20 cellular contexts compared by ENCODE assay signal in genomic region chr3:13564751-13565560, GRCh38. TPM values are rescaled to one million over a fixed set of nuclear protein-coding genes. Genes with fewer than 3 reads are reported as not detected.
DNase-seq lines count a peak whose midpoint lies in the region; ATAC-seq, FAIRE-seq and TF ChIP-seq lines count a peak whose summit lies in the region.
"Had no signal": no experiment of that assay in that cellular context is flagged by ENCODE, and none has a peak within 500 bp of the region (broad histone marks: within the 10 kb centered on the region; RNA-seq: fewer than 3 reads in every experiment).

No MANE protein-coding gene starts in this region.

- H3K23me2 ChIP-seq in H9 (ENCODE audit: insufficient read length, low read depth, low read length, poor library complexity, severe bottlenecking): no peaks in the 10 kb centered on the region

- no peak for TF ChIP-seq CTCF in H9 (conservative IDR thresholded peaks at IDR 0.05)
- no peak for TF ChIP-seq CTCF in K562 (IDR thresholded peaks at IDR 0.05 in 2 of 3, conservative IDR thresholded peaks at IDR 0.05 in 1 of 3; ENCODE audit: insufficient read depth in 2 of 3, low read depth in 1 of 3, low read length in 3 of 3)
- TF ChIP-seq CTCF in HepG2 (CRISPR knock-in tag; IDR thresholded peaks at IDR 0.05): no peak
- no peak for TF ChIP-seq CTCF in adrenal gland (IDR thresholded peaks at IDR 0.05)

- in situ Hi-C loops in K562 (cut with MboI) (no loop called here), HepG2 (cut with HindIII; ENCODE audit: extremely low pct_ligation_motif_present, low pct_unique_long_range_greater_than_20kb) (loop anchor here (5.0 kb wide), 1 partner anchor 82 kb away; no protein-coding TSS in a partner anchor)

- TF ChIP-seq RAD21 in K562 (CRISPR knock-in tag; conservative IDR thresholded peaks at IDR 0.05 in 1 of 2, IDR thresholded peaks at IDR 0.05 in 1 of 2) (no peak), HepG2 (CRISPR knock-in tag; IDR thresholded peaks at IDR 0.05) (no peak)

- H3K27ac ChIP-seq in H9 (ENCODE audit: insufficient read length, low read depth, low read length): no peak overlapping the region
- no peak overlapping the region for H3K27ac ChIP-seq in K562 (ENCODE audit: extremely low read depth, low read depth, low read length)
- no peak overlapping the region for H3K27ac ChIP-seq in HepG2 (ENCODE audit: extremely low read length, insufficient read depth, low read length)
- H3K27ac ChIP-seq in adrenal gland: no peak overlapping the region
- H3K27ac ChIP-seq: tibial nerve, WERI-Rb-1 had no signal

- no peak overlapping the region for H2AK5ac ChIP-seq in H9 (ENCODE audit: insufficient read length, low read length)

- H2BK15ac ChIP-seq in H9 (ENCODE audit: low read depth, low read length): no peak overlapping the region

- no peak overlapping the region for H3T11ph ChIP-seq in H9 (ENCODE audit: low read length)

- no peak overlapping the region for H4K91ac ChIP-seq in H9 (ENCODE audit: insufficient read length, low read depth, low read length)

- H3K79me2 ChIP-seq in H9 (ENCODE audit: insufficient read depth, low read length) (no peaks in the 10 kb centered on the region), K562 (ENCODE audit: control insufficient read depth, insufficient read depth, low read length) (no peaks in the 10 kb centered on the region), HepG2 (ENCODE audit: insufficient read depth, low read length) (no peaks in the 10 kb centered on the region)

- no peaks in the 10 kb centered on the region for H3K9me3 Mint-ChIP-seq in H9
- H3K9me3 Mint-ChIP-seq: activated naive CD4-positive, alpha-beta T cell treated with anti-CD3 and anti-CD28 coated beads, Interleukin-2, amount 10 ng/mL, durations not matched to agents 7 days and 5 days; stimulated activated effector memory CD8-positive, alpha-beta T cell treated with anti-CD3 and anti-CD28 coated beads, Interleukin-12 subunit alpha, Interleukin-12 subunit beta, amount 100 ng/mL, for 72 hours had no signal

- H3K56ac ChIP-seq in H9 (ENCODE audit: insufficient read length, low read depth, low read length): no peak overlapping the region

- H3K27me3 ChIP-seq in H9 (ENCODE audit: insufficient read depth, low read length) (no peaks in the 10 kb centered on the region), K562 (ENCODE audit: control insufficient read depth in 2 of 2, insufficient read depth in 2 of 2, low read length in 2 of 2) (peaks cover 8 to 81% of the 10 kb centered on the region in 2 experiments; a peak in 4 of 5 replicates), HepG2 (ENCODE audit: control insufficient read depth in 1 of 2, insufficient read depth in 2 of 2, low read length in 2 of 2) (peaks cover 11 to 68% of the 10 kb centered on the region in 2 experiments; a peak in 4 of 5 replicates), adrenal gland (no peaks in the 10 kb centered on the region)
- H3K27me3 ChIP-seq: tibial nerve had no signal

- no peaks in the 10 kb centered on the region for H3K4me1 ChIP-seq in H9 (ENCODE audit: insufficient read depth, low read length)
- peaks cover 0 to 15% of the 10 kb centered on the region in 2 experiments; a peak in 1 of 5 replicates for H3K4me1 ChIP-seq in K562 (replicated peaks in 1 of 2; ENCODE audit: control insufficient read depth in 2 of 2, insufficient read depth in 2 of 2, low read length in 2 of 2)
- no peaks in the 10 kb centered on the region for H3K4me1 ChIP-seq in HepG2 (ENCODE audit: insufficient read depth, low read length)
- H3K4me1 ChIP-seq in adrenal gland (replicated peaks in 1 of 2): no peaks in the 10 kb centered on the region
- H3K4me1 ChIP-seq: HAP-1 had no signal

- peak overlapping the region; percentile 29; the same call in 1 of the 2 replicates for H3K14ac ChIP-seq in H9 (ENCODE audit: insufficient read depth, low read length)

- H3K18ac ChIP-seq in H9 (ENCODE audit: insufficient read length, low read depth, low read length): no peak overlapping the region

- WGBS in H9 (ENCODE audit: extremely low coverage, insufficient read length, low lambda C conversion rate): no CpG with 5 or more reads among the region's 14 CpGs
- WGBS in K562 (ENCODE audit: insufficient coverage, low coverage, missing lambda C conversion rate): 18% methylated on average over 14 of the region's 14 CpGs
- WGBS in HepG2 (ENCODE audit: low lambda C conversion rate): 32% methylated on average over 9 of the region's 14 CpGs
- WGBS in adrenal gland, 4 donors: 82 to 92% (median 86%) methylated on average over 12 to 14 of the region's 14 CpGs

- H4K8ac ChIP-seq in H9 (replicated peaks; ENCODE audit: insufficient read length, low read depth, low read length): no peak overlapping the region

- no peak overlapping the region for H4K5ac ChIP-seq in H9 (ENCODE audit: insufficient read length, low read depth, low read length)

- DNase-seq in H9: peak; percentile 57
- DNase-seq in NCI-H345 (lab: John Stamatoyannopoulos, UW): peak; percentile 84
- DNase-seq in K562 (ENCODE audit: extremely low read depth in 1 of 4, low spot score in 3 of 4): no peak
- DNase-seq in HepG2 (ENCODE audit: low spot score): no peak
- DNase-seq in AG08396 (ENCODE audit: low spot score): no peak
- no peak for DNase-seq in adrenal gland
- DNase-seq: activated naive CD4-positive, alpha-beta T cell treated with anti-CD3 and anti-CD28 coated beads, Interleukin-2, amount 10 ng/mL, durations not matched to agents 7 days and 5 days; central memory CD4-positive, alpha-beta T cell; DMS 273 treated with DMSO at 0.1 percent for 48 hours; NCI-H1694 treated with DMSO at 0.1 percent for 48 hours; NCI-H748 treated with DMSO at 0.1 percent for 48 hours; WERI-Rb-1 had no signal

- H3K9me1 ChIP-seq in K562 (ENCODE audit: control insufficient read depth, insufficient read depth, low read length): no peaks in the 10 kb centered on the region

- POLR2A ChIA-PET in K562 (lab: Yijun Ruan, JAX) (no interaction called here), HepG2 (lab: Yijun Ruan, JAX) (no interaction called here)

- intact Hi-C loops in K562 (cut with micrococcal nuclease) (no loop called here), HepG2 (cut with micrococcal nuclease; ENCODE audit: unreplicated experiment) (no loop called here), adrenal gland (cut with DNase I) (no loop called here)

- TF ChIP-seq POLR2A in K562 (conservative IDR thresholded peaks at IDR 0.05): no peak
- TF ChIP-seq POLR2A in HepG2 (IDR thresholded peaks at IDR 0.05; ENCODE audit: insufficient read depth in 1 of 2, low read depth in 2 of 2, low read length in 2 of 2): no peak
- no peak for TF ChIP-seq POLR2A in adrenal gland (IDR thresholded peaks at IDR 0.05)

- BruUV-seq in K562 (replicated peaks; lab: Mats Ljungman, UMichigan) (no TSS peak), HepG2 (replicated peaks; lab: Mats Ljungman, UMichigan) (no TSS peak)

- H3K79me1 ChIP-seq in H9 (ENCODE audit: insufficient read depth, low read depth, low read length, poor library complexity, severe bottlenecking): no peaks in the 10 kb centered on the region

- TF ChIP-seq EP300 in K562 (IDR thresholded peaks at IDR 0.05; ENCODE audit: low read length) (no peak), HepG2 (IDR thresholded peaks at IDR 0.05; ENCODE audit: low read depth in 2 of 2, low read length in 2 of 2) (no peak), HepG2 (CRISPR knock-in tag; IDR thresholded peaks at IDR 0.05; ENCODE audit: borderline replicate concordance) (no peak)

- no peak overlapping the region for H3K23ac ChIP-seq in H9 (ENCODE audit: insufficient read length, low read depth, low read length)

- H3K9ac ChIP-seq in H9 (ENCODE audit: extremely low read depth, insufficient read length, low read length): no peak overlapping the region
- H3K9ac ChIP-seq in K562 (ENCODE audit: insufficient read depth in 1 of 2, low read depth in 2 of 2, low read length in 2 of 2): no peak overlapping the region
- H3K9ac ChIP-seq in HepG2 (ENCODE audit: insufficient read depth, low read depth, low read length): no peak overlapping the region

- no peaks in the 10 kb centered on the region for H4K20me1 ChIP-seq in H9 (ENCODE audit: control insufficient read depth, insufficient read depth, insufficient read length)
- H4K20me1 ChIP-seq in K562 (replicated peaks; ENCODE audit: control insufficient read depth, insufficient read depth, low read length): peaks cover 11% of the 10 kb centered on the region; the same call in 1 of the 2 replicates
- H4K20me1 ChIP-seq in HepG2 (ENCODE audit: insufficient read depth, low read length): no peaks in the 10 kb centered on the region

- no peak overlapping the region for H2BK5ac ChIP-seq in H9 (ENCODE audit: insufficient read length, low read length)

- no peak overlapping the region for H2BK120ac ChIP-seq in H9 (ENCODE audit: low read depth, low read length, poor library complexity, severe bottlenecking)

- H3K9me3 ChIP-seq in H9 (ENCODE audit: control insufficient read depth, low read depth, low read length) (no peaks in the 10 kb centered on the region), K562 (replicated peaks; ENCODE audit: control insufficient read depth, insufficient read depth, low read depth, low read length) (no peaks in the 10 kb centered on the region), HepG2 (ENCODE audit: low read length) (no peaks in the 10 kb centered on the region), adrenal gland (replicated peaks in 1 of 3) (no peaks in the 10 kb centered on the region)
- H3K9me3 ChIP-seq: HAP-1, tibial nerve had no signal

- H3K36me3 ChIP-seq in K562 (ENCODE audit: control insufficient read depth, insufficient read depth, low read length): no peaks in the 10 kb centered on the region
- no peaks in the 10 kb centered on the region for H3K36me3 ChIP-seq in HepG2 (replicated peaks in 1 of 2; ENCODE audit: control insufficient read depth in 1 of 2, insufficient read depth in 2 of 2, low read length in 2 of 2)
- no peaks in the 10 kb centered on the region for H3K36me3 ChIP-seq in adrenal gland (replicated peaks in 1 of 2)
- H3K36me3 ChIP-seq: HAP-1, tibial nerve, WERI-Rb-1 had no signal

- H3K4me3 ChIP-seq in K562 (no peak overlapping the region), HepG2 (replicated peaks in 1 of 3; ENCODE audit: insufficient read depth in 1 of 3, low read depth in 2 of 3, low read length in 3 of 3) (no peak overlapping the region), adrenal gland (no peak overlapping the region)
- H3K4me3 ChIP-seq: HAP-1, skin epidermis, tibial nerve had no signal

- no peak for FAIRE-seq in K562 (lab: Jason Lieb, UNC)
- no peak for FAIRE-seq in HepG2 (lab: Jason Lieb, UNC)

- peak overlapping the region in 2 of 3 experiments; percentile 24 to 27; a peak in 2 of 7 replicates for H3K27ac Mint-ChIP-seq in H9
- H3K27ac Mint-ChIP-seq: activated naive CD4-positive, alpha-beta T cell treated with anti-CD3 and anti-CD28 coated beads, Interleukin-2, amount 10 ng/mL, durations not matched to agents 7 days and 5 days; B cell; stimulated activated effector memory CD8-positive, alpha-beta T cell treated with anti-CD3 and anti-CD28 coated beads, Interleukin-12 subunit alpha, Interleukin-12 subunit beta, amount 100 ng/mL, for 72 hours had no signal

- H3K4ac ChIP-seq in H9 (ENCODE audit: low read depth, low read length): no peak overlapping the region

- no peak overlapping the region for H2BK12ac ChIP-seq in H9 (ENCODE audit: insufficient read length, low read depth, low read length)

- CTCF ChIA-PET in K562 (lab: Yijun Ruan, JAX; ENCODE audit: low intra/inter-chr PET ratio) (no interaction called here), HepG2 (lab: Yijun Ruan, JAX; ENCODE audit: low intra/inter-chr PET ratio, low total read pairs) (no interaction called here)

- no peak overlapping the region for H3K4me2 ChIP-seq in H9 (ENCODE audit: insufficient read depth, insufficient read length, low read length)
- no peak overlapping the region for H3K4me2 ChIP-seq in K562 (ENCODE audit: insufficient read depth, low read length)
- no peak overlapping the region for H3K4me2 ChIP-seq in HepG2 (ENCODE audit: low read depth, low read length)

- H3K36me3 Mint-ChIP-seq in H9 (ENCODE audit: insufficient read depth in 1 of 3, low read depth in 3 of 3): no peaks in the 10 kb centered on the region
- H3K36me3 Mint-ChIP-seq: activated naive CD4-positive, alpha-beta T cell treated with anti-CD3 and anti-CD28 coated beads, Interleukin-2, amount 10 ng/mL, durations not matched to agents 7 days and 5 days had no signal

- no peak for ATAC-seq in K562
- ATAC-seq in HepG2: no peak
- ATAC-seq in GM18498 (IDR thresholded peaks at IDR 0.05; ENCODE audit: unreplicated experiment): no peak
- ATAC-seq in HG03025 (IDR thresholded peaks at IDR 0.05; ENCODE audit: low FRiP score, unreplicated experiment): no peak
- ATAC-seq: left lobe of liver; stimulated activated effector memory CD8-positive, alpha-beta T cell treated with anti-CD3 and anti-CD28 coated beads, Interleukin-12 subunit alpha, Interleukin-12 subunit beta, amount 100 ng/mL, for 72 hours had no signal

- no peaks in the 10 kb centered on the region for H3K27me3 Mint-ChIP-seq in H9 (ENCODE audit: low read depth)
- H3K27me3 Mint-ChIP-seq: B cell had no signal

- peaks cover 13 to 18% of the 10 kb centered on the region in 2 experiments for H3K4me1 Mint-ChIP-seq in H9
- H3K4me1 Mint-ChIP-seq: activated naive CD4-positive, alpha-beta T cell treated with anti-CD3 and anti-CD28 coated beads, Interleukin-2, amount 10 ng/mL, durations not matched to agents 7 days and 5 days; B cell had no signal

- H2BK20ac ChIP-seq in H9 (ENCODE audit: low read depth, low read length, poor library complexity, severe bottlenecking): no peak overlapping the region

- no peak overlapping the region; a peak in 1 of 5 replicates for H3K4me3 Mint-ChIP-seq in H9
- H3K4me3 Mint-ChIP-seq: activated naive CD4-positive, alpha-beta T cell treated with anti-CD3 and anti-CD28 coated beads, Interleukin-2, amount 10 ng/mL, durations not matched to agents 7 days and 5 days; B cell; stimulated activated effector memory CD8-positive, alpha-beta T cell treated with anti-CD3 and anti-CD28 coated beads, Interleukin-12 subunit alpha, Interleukin-12 subunit beta, amount 100 ng/mL, for 72 hours had no signal

- H2AFZ ChIP-seq in H9 (ENCODE audit: low read length) (no peak overlapping the region), K562 (ENCODE audit: low read depth, low read length) (no peak overlapping the region), HepG2 (ENCODE audit: low read length) (no peak overlapping the region)

RNA-seq across cellular contexts. Expression of gene FBLN2, which starts 16.0 kb away (rescaled TPM):
- 9.8 and 11.8 TPM in 2 replicates for total RNA-seq in H9 (2021)
- total RNA-seq in K562 (2011; cell fraction: chromatin; rRNA removed; ENCODE audit: low replicate concordance): 0.32 and 0.72 TPM in 2 replicates
- total RNA-seq in K562 (2011; cell fraction: nucleolus; rRNA removed): 0.53 and 1.5 TPM in 2 replicates
- 0.15 and 0.23 TPM in 2 replicates for total RNA-seq in K562 (2011; cell fraction: nucleoplasm; rRNA removed)
- total RNA-seq in K562 (2014; rRNA removed): not detected in 2 replicates
- total RNA-seq in K562 (2014; rRNA removed; fragmentation: Illumina TruSeq; extraction: Trizol): not detected in 2 replicates
- total RNA-seq in K562 (2015; rRNA removed; fragmentation: Illumina TruSeq; extraction: Trizol): not detected in 2 replicates
- total RNA-seq in K562 (2021): 0.04 and 0.13 TPM in 2 replicates
- polyA plus RNA-seq in K562 (2011; rRNA removed): 0.10 and 0.14 TPM in 2 replicates
- 0.18 and 0.64 TPM in 2 replicates for polyA plus RNA-seq in K562 (2011; cell fraction: cytosol; rRNA removed)
- 0.11 and 0.82 TPM in 2 replicates for polyA plus RNA-seq in K562 (2011; cell fraction: nucleus; rRNA removed)
- polyA plus RNA-seq in K562 (2012): 0.04 and 0.08 TPM in 2 replicates
- polyA plus RNA-seq in K562 (2014; fragmentation: Illumina TruSeq; extraction: Trizol): not detected in 2 replicates
- not detected for polyA plus RNA-seq in K562 (2014; fragmentation: Nextera tagmentation; extraction: Ambion mirVana)
- polyA plus RNA-seq in K562 (2014; rRNA removed): 0.03 TPM in 1 of 2 replicates, not detected in the other
- 0.21 TPM in 1 of 2 replicates, not detected in the other for polyA minus RNA-seq in K562 (2011; rRNA and poly(A)+ RNA removed)
- polyA minus RNA-seq in K562 (2011; cell fraction: cytosol; rRNA and poly(A)+ RNA removed): 0.19 TPM in 1 of 2 replicates, not detected in the other
- polyA minus RNA-seq in K562 (2011; cell fraction: nucleus; rRNA and poly(A)+ RNA removed): 0.11 and 0.13 TPM in 2 replicates
- not detected in 2 replicates for total RNA-seq in HepG2 (2016; rRNA removed; fragmentation: Illumina TruSeq; extraction: Trizol)
- not detected in 2 replicates for total RNA-seq in HepG2 (2016; cell fraction: cytosol; rRNA removed; fragmentation: Illumina TruSeq; extraction: Trizol; ENCODE audit: low read depth)
- total RNA-seq in HepG2 (2016; cell fraction: insoluble cytoplasmic fraction; rRNA removed; fragmentation: Illumina TruSeq; extraction: Trizol): not detected in 2 replicates
- total RNA-seq in HepG2 (2016; cell fraction: membrane; rRNA removed; fragmentation: Illumina TruSeq; extraction: Trizol): not detected in 2 replicates
- total RNA-seq in HepG2 (2016; cell fraction: nucleus; rRNA removed; fragmentation: Illumina TruSeq; extraction: Trizol): not detected in 2 replicates
- 0.04 TPM in 1 of 2 replicates, not detected in the other for polyA plus RNA-seq in HepG2 (2011; rRNA removed)
- 0.04 TPM in 2 replicates for polyA plus RNA-seq in HepG2 (2011; cell fraction: cytosol; rRNA removed)
- 0.02 and 0.05 TPM in 2 replicates for polyA plus RNA-seq in HepG2 (2011; cell fraction: nucleus; rRNA removed)
- polyA plus RNA-seq in HepG2 (2012): 0.05 and 0.08 TPM in 2 replicates
- not detected in 2 replicates for polyA plus RNA-seq in HepG2 (2016; cell fraction: cytosol; fragmentation: Illumina TruSeq; extraction: Trizol; ENCODE audit: low read depth)
- not detected in 2 replicates for polyA plus RNA-seq in HepG2 (2016; cell fraction: insoluble cytoplasmic fraction; fragmentation: Illumina TruSeq; extraction: Trizol; ENCODE audit: low read depth)
- not detected in 2 replicates for polyA plus RNA-seq in HepG2 (2016; cell fraction: membrane; fragmentation: Illumina TruSeq; extraction: Trizol; ENCODE audit: low read depth)
- not detected in 2 replicates for polyA plus RNA-seq in HepG2 (2016; cell fraction: nucleus; fragmentation: Illumina TruSeq; extraction: Trizol; ENCODE audit: insufficient read depth, low read depth)
- polyA minus RNA-seq in HepG2 (2011; rRNA and poly(A)+ RNA removed; ENCODE audit: low replicate concordance): 0.06 and 0.12 TPM in 2 replicates
- not detected in 2 replicates for polyA minus RNA-seq in HepG2 (2011; cell fraction: cytosol; rRNA and poly(A)+ RNA removed)
- 0.37 TPM in 1 of 2 replicates, not detected in the other for polyA minus RNA-seq in HepG2 (2011; cell fraction: nucleus; rRNA and poly(A)+ RNA removed)
- total RNA-seq in adrenal gland: 10 to 100 TPM in 3 of 8 donors, 1 to 10 TPM in 5; 4.6 to 31.5 (median 7.3) TPM
- polyA plus RNA-seq in adrenal gland: 10 to 100 TPM in 1 of 3 donors, 1 to 10 TPM in 2; 1.8 to 16.2 (median 3.4) TPM

Comparison
In these comparisons a context has a peak if more than half of its experiments do, and no peak if none do; other contexts are left out.
1. DNase-seq: peak in H9 (single experiment) and NCI-H345 (single experiment); none in K562 (0 of 4), HepG2 (single experiment), AG08396 (single experiment) and adrenal gland (0 of 7).